Comparison of ENCODE assay signal across 8 cellular contexts in the genomic region with DNA sequence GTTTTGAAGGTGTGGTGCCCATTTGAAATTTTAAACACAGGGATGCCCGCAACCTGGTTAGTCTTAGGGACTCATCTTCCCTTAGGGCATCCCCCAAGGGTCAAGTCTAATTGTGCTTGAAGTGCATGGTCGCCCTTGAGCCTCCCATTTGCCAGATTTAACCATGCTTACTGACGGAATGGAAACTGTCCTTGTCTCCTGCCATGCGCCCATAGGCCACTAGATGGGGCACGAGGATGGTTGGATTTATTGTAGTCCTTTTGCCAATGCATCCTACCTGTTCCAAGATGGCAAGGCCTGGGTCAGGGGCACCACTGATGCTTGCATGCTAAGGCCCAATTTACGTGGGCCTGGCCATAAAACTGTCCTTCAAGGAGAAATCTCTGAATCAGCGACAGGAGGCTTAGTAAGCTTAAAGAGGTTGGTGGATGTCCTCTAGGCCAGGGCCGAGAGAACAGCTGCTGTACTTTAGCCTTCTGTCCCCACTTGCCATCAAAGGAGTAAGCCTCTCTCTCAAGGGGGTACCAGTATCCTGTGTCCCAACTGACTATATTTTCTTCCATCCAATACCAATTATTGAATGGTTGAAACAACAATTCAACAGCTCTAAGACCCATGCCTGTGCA.
DNase-seq lines count a peak whose midpoint lies in the region; ATAC-seq and TF ChIP-seq lines count a peak whose summit lies in the region.

No MANE protein-coding gene starts in this region.

- no peak overlapping the region for H3K4me3 ChIP-seq in hepatocyte

- H3K36me3 ChIP-seq in hepatocyte (replicated peaks; ENCODE audit: insufficient read depth, low read depth), result no peaks in the 10 kb centered on the region

- no peaks in the 10 kb centered on the region for H4K20me1 ChIP-seq in hepatocyte (ENCODE audit: insufficient read depth, poor library complexity, severe bottlenecking)

- no TSS peak for BruUV-seq in Calu3 (replicated peaks; lab: Mats Ljungman, UMichigan)

- POLR2A ChIA-PET in activated naive CD8-positive, alpha-beta T cell treated with anti-CD3 and anti-CD28 coated beads, Interleukin-2, amount 10 ng/mL, durations not matched to agents 7 days and 5 days (lab: Charles Lee), result no interaction called here

- no peaks in the 10 kb centered on the region for H3K27me3 ChIP-seq in hepatocyte

- intact Hi-C loops in Calu3 (cut with micrococcal nuclease; ENCODE audit: unreplicated experiment), result loop anchor here (1.0 to 5.0 kb wide), 8 partner anchors 60 to 1639 kb away; no protein-coding TSS in a partner anchor

- peaks cover 21% of the 10 kb centered on the region for H3K4me1 Mint-ChIP-seq in Calu3 (ENCODE audit: low read depth, unreplicated experiment)
- no peaks in the 10 kb centered on the region for H3K4me1 Mint-ChIP-seq in activated naive CD8-positive, alpha-beta T cell treated with anti-CD3 and anti-CD28 coated beads, Interleukin-2, amount 10 ng/mL, durations not matched to agents 7 days and 5 days
- no peaks in the 10 kb centered on the region for H3K4me1 Mint-ChIP-seq in activated T-helper 17 cell treated with anti-CD3 and anti-CD28 coated beads, Interleukin-2, amount 50 U/mL, for 72 hours

- no peaks in the 10 kb centered on the region for H3K36me3 Mint-ChIP-seq in Calu3 (ENCODE audit: insufficient read depth, unreplicated experiment)
- H3K36me3 Mint-ChIP-seq in activated naive CD8-positive, alpha-beta T cell treated with anti-CD3 and anti-CD28 coated beads, Interleukin-2, amount 10 ng/mL, durations not matched to agents 7 days and 5 days, result no peaks in the 10 kb centered on the region
- no peaks in the 10 kb centered on the region for H3K36me3 Mint-ChIP-seq in activated T-helper 17 cell treated with anti-CD3 and anti-CD28 coated beads, Interleukin-2, amount 50 U/mL, for 72 hours (ENCODE audit: low read depth)

- ATAC-seq in GM18861 (IDR thresholded peaks at IDR 0.05; ENCODE audit: unreplicated experiment) (peak; percentile 97), HG02970 (IDR thresholded peaks at IDR 0.05; ENCODE audit: low FRiP score, unreplicated experiment) (peak; percentile 87)
- no peak for ATAC-seq in activated naive CD8-positive, alpha-beta T cell treated with anti-CD3 and anti-CD28 coated beads, Interleukin-2, amount 10 ng/mL, durations not matched to agents 7 days and 5 days (ENCODE audit: low read depth)
- ATAC-seq in activated T-helper 17 cell treated with anti-CD3 and anti-CD28 coated beads, Interleukin-2, amount 50 U/mL, for 72 hours (replicated peaks), result no peak

- TF ChIP-seq CTCF in Calu3 (IDR thresholded peaks at IDR 0.05; ENCODE audit: unreplicated experiment) (peak; percentile 100), hepatocyte (IDR thresholded peaks at IDR 0.05; ENCODE audit: poor library complexity) (peak; percentile 71)

- CTCF ChIA-PET in Calu3 (lab: Charles Lee), result no interaction called here

- H3K9me3 ChIP-seq in hepatocyte (ENCODE audit: low read depth), result no peaks in the 10 kb centered on the region

- 43% methylated on average over 8 of the region's 8 CpGs for WGBS in hepatocyte (ENCODE audit: low lambda C conversion rate, missing lambda C conversion rate)

- no peaks in the 10 kb centered on the region for H3K79me2 ChIP-seq in hepatocyte

- no peak overlapping the region for H2AFZ ChIP-seq in hepatocyte

- DNase-seq in Calu3 (peak; percentile 87), NCI-H2081 (lab: John Stamatoyannopoulos, UW) (peak; percentile 67 to 76), hepatocyte (ENCODE audit: low spot score) (peak; percentile 49)
- DNase-seq in activated naive CD8-positive, alpha-beta T cell treated with anti-CD3 and anti-CD28 coated beads, Interleukin-2, amount 10 ng/mL, durations not matched to agents 7 days and 5 days, result peak; percentile 46
- DNase-seq in stimulated activated CD8-positive, alpha-beta memory T cell treated with anti-CD3 and anti-CD28 coated beads, Interleukin-2, amount 100 ng/mL, for 48 hours (ENCODE audit: low read depth in 2 of 2), result peak; percentile 19 to 27

- H3K27ac ChIP-seq in hepatocyte, result peak overlapping the region; percentile 94

- no peaks in the 10 kb centered on the region for H3K27me3 Mint-ChIP-seq in Calu3 (ENCODE audit: unreplicated experiment)
- H3K27me3 Mint-ChIP-seq in activated naive CD8-positive, alpha-beta T cell treated with anti-CD3 and anti-CD28 coated beads, Interleukin-2, amount 10 ng/mL, durations not matched to agents 7 days and 5 days, result no peaks in the 10 kb centered on the region
- no peaks in the 10 kb centered on the region for H3K27me3 Mint-ChIP-seq in activated T-helper 17 cell treated with anti-CD3 and anti-CD28 coated beads, Interleukin-2, amount 50 U/mL, for 72 hours

- H3K4me3 Mint-ChIP-seq in Calu3 (ENCODE audit: low read depth, unreplicated experiment), result no peak overlapping the region
- H3K4me3 Mint-ChIP-seq in activated naive CD8-positive, alpha-beta T cell treated with anti-CD3 and anti-CD28 coated beads, Interleukin-2, amount 10 ng/mL, durations not matched to agents 7 days and 5 days, result no peak overlapping the region
- H3K4me3 Mint-ChIP-seq in activated T-helper 17 cell treated with anti-CD3 and anti-CD28 coated beads, Interleukin-2, amount 50 U/mL, for 72 hours, result no peak overlapping the region

- H3K9me2 ChIP-seq in hepatocyte (replicated peaks; ENCODE audit: insufficient read depth), result no peaks in the 10 kb centered on the region

- H3K4me1 ChIP-seq in hepatocyte (ENCODE audit: insufficient read depth), result peaks cover 14% of the 10 kb centered on the region

- H3K9me3 Mint-ChIP-seq in Calu3 (ENCODE audit: low read depth, unreplicated experiment), result no peaks in the 10 kb centered on the region
- H3K9me3 Mint-ChIP-seq in activated naive CD8-positive, alpha-beta T cell treated with anti-CD3 and anti-CD28 coated beads, Interleukin-2, amount 10 ng/mL, durations not matched to agents 7 days and 5 days, result no peaks in the 10 kb centered on the region
- H3K9me3 Mint-ChIP-seq in activated T-helper 17 cell treated with anti-CD3 and anti-CD28 coated beads, Interleukin-2, amount 50 U/mL, for 72 hours, result peaks cover 4% of the 10 kb centered on the region

- H3K4me2 ChIP-seq in hepatocyte, result no peak overlapping the region

- no peak overlapping the region for H3K27ac Mint-ChIP-seq in Calu3 (ENCODE audit: unreplicated experiment)
- no peak overlapping the region for H3K27ac Mint-ChIP-seq in activated naive CD8-positive, alpha-beta T cell treated with anti-CD3 and anti-CD28 coated beads, Interleukin-2, amount 10 ng/mL, durations not matched to agents 7 days and 5 days
- no peak overlapping the region for H3K27ac Mint-ChIP-seq in activated T-helper 17 cell treated with anti-CD3 and anti-CD28 coated beads, Interleukin-2, amount 50 U/mL, for 72 hours

Comparison
In these comparisons a context has a peak if more than half of its experiments do, and no peak if none do; other contexts are left out.
1. DNase-seq: peak in every context shown above with its lines; median percentile 87 in Calu3; 72 in NCI-H2081; 49 in hepatocyte; 46 in activated naive CD8-positive, alpha-beta T cell treated with anti-CD3 and anti-CD28 coated beads, Interleukin-2, amount 10 ng/mL, durations not matched to agents 7 days and 5 days; 23 in stimulated activated CD8-positive, alpha-beta memory T cell treated with anti-CD3 and anti-CD28 coated beads, Interleukin-2, amount 100 ng/mL, for 48 hours.
2. ATAC-seq: peak in GM18861 (single experiment) and HG02970 (single experiment); none in activated naive CD8-positive, alpha-beta T cell treated with anti-CD3 and anti-CD28 coated beads, Interleukin-2, amount 10 ng/mL, durations not matched to agents 7 days and 5 days (single experiment) and activated T-helper 17 cell treated with anti-CD3 and anti-CD28 coated beads, Interleukin-2, amount 50 U/mL, for 72 hours (single experiment).